15 cellular contexts compared by ENCODE assay signal in genomic region chr2:120913972-120914838, GRCh38.
A peak's percentile ranks its signal among the peaks of the same experiment; 100 is the strongest.
DNase-seq lines count a peak whose midpoint lies in the region; ATAC-seq and TF ChIP-seq lines count a peak whose summit lies in the region.
"Had no signal": no experiment of that assay in that cellular context is flagged by ENCODE, and none has a peak within 500 bp of the region (broad histone marks: within the 10 kb centered on the region; RNA-seq: fewer than 3 reads in every experiment).

No MANE protein-coding gene starts in this region.

- H3K27me3 Mint-ChIP-seq in Calu3 (ENCODE audit: unreplicated experiment): no peaks in the 10 kb centered on the region

- no peaks in the 10 kb centered on the region for H3K9me3 Mint-ChIP-seq in Calu3 (ENCODE audit: low read depth, unreplicated experiment)
- H3K9me3 Mint-ChIP-seq: T-helper 2 cell treated with Interferon-gamma antibody and Interleukin-4, amounts not matched to agents 5 μg/mL and 100 μg/mL, for 36 hours had no signal

- TF ChIP-seq CTCF in Calu3 (IDR thresholded peaks at IDR 0.05; ENCODE audit: unreplicated experiment) (no peak), left ventricle myocardium inferior (IDR thresholded peaks at IDR 0.05; ENCODE audit: borderline replicate concordance) (no peak), gastrocnemius medialis (IDR thresholded peaks at IDR 0.05 in 4 of 5, conservative IDR thresholded peaks at IDR 0.05 in 1 of 5) (no peak)

- DNase-seq in Calu3: no peak
- DNase-seq in SJCRH30: no peak
- no peak for DNase-seq in left ventricle myocardium inferior
- DNase-seq in gastrocnemius medialis: no peak
- DNase-seq in GDM1 (lab: John Stamatoyannopoulos, UW): no peak
- DNase-seq in stimulated activated CD4-positive, alpha-beta T cell treated with anti-CD3 and anti-CD28 coated beads, Interleukin-1b, Interleukin-23, amount 100 ng/mL, for 48 hours: no peak
- DNase-seq in AML-193 (lab: John Stamatoyannopoulos, UW): no peak
- DNase-seq: activated naive CD4-positive, alpha-beta T cell treated with anti-CD3 and anti-CD28 coated beads, Interleukin-2, amount 50 U/mL, for 16 hours; NCI-H1417; SIG-M5 had no signal

- H3K36me3 ChIP-seq in SJCRH30: no peaks in the 10 kb centered on the region; the same call in 1 of the 2 replicates
- no peaks in the 10 kb centered on the region for H3K36me3 ChIP-seq in left ventricle myocardium inferior
- H3K36me3 ChIP-seq in gastrocnemius medialis: no peaks in the 10 kb centered on the region

- peaks cover 64% of the 10 kb centered on the region for H3K4me1 Mint-ChIP-seq in Calu3 (ENCODE audit: low read depth, unreplicated experiment)

- no peaks in the 10 kb centered on the region for H3K27me3 ChIP-seq in SJCRH30
- H3K27me3 ChIP-seq in left ventricle myocardium inferior (ENCODE audit: low read depth): no peaks in the 10 kb centered on the region
- H3K27me3 ChIP-seq in gastrocnemius medialis: no peaks in the 10 kb centered on the region
- H3K27me3 ChIP-seq: body of pancreas had no signal

- H3K9me3 ChIP-seq in SJCRH30 (replicated peaks) (no peaks in the 10 kb centered on the region), left ventricle myocardium inferior (replicated peaks) (no peaks in the 10 kb centered on the region), gastrocnemius medialis (no peaks in the 10 kb centered on the region)
- H3K9me3 ChIP-seq: body of pancreas had no signal

- BruUV-seq in Calu3 (replicated peaks; lab: Mats Ljungman, UMichigan): no TSS peak

- H3K4me1 ChIP-seq in SJCRH30 (peaks cover 50% of the 10 kb centered on the region), left ventricle myocardium inferior (peaks cover 47% of the 10 kb centered on the region), gastrocnemius medialis (peaks cover 19 to 25% of the 10 kb centered on the region in 2 donors)

- no peak overlapping the region for H3K4me3 Mint-ChIP-seq in Calu3 (ENCODE audit: low read depth, unreplicated experiment)
- H3K4me3 Mint-ChIP-seq: T-helper 2 cell treated with Interferon-gamma antibody and Interleukin-4, amounts not matched to agents 5 μg/mL and 100 μg/mL, for 36 hours had no signal

- ATAC-seq in gastrocnemius medialis: no peak
- ATAC-seq in HG03378 (IDR thresholded peaks at IDR 0.05; ENCODE audit: unreplicated experiment): no peak
- ATAC-seq: left colon had no signal

- intact Hi-C loops in Calu3 (cut with micrococcal nuclease; ENCODE audit: unreplicated experiment): no loop called here
- intact Hi-C loops in left ventricle myocardium inferior (cut with micrococcal nuclease): no loop called here
- intact Hi-C loops in gastrocnemius medialis (cut with DNase I; ENCODE audit: low total_unique reads): loop anchor here (2.0 kb wide), 3 partner anchors 21 to 47 kb away; no protein-coding TSS in a partner anchor

- peak overlapping the region; percentile 83 for H3K27ac Mint-ChIP-seq in Calu3 (ENCODE audit: unreplicated experiment)
- H3K27ac Mint-ChIP-seq: T-helper 2 cell treated with Interferon-gamma antibody and Interleukin-4, amounts not matched to agents 5 μg/mL and 100 μg/mL, for 36 hours had no signal

- H3K27ac ChIP-seq in SJCRH30: peak overlapping the region; percentile 63; the same call in 1 of the 2 replicates
- H3K27ac ChIP-seq in left ventricle myocardium inferior (replicated peaks): peak overlapping the region; percentile 83
- H3K27ac ChIP-seq in gastrocnemius medialis: peak overlapping the region; percentile 42 to 66 (median 60)
- H3K27ac ChIP-seq: KMS-11 had no signal

- no peak for TF ChIP-seq POLR2A in gastrocnemius medialis (IDR thresholded peaks at IDR 0.05)

- CTCF ChIA-PET in Calu3 (lab: Charles Lee): interaction anchor here (0.6 to 1.6 kb wide), 4 partner anchors 13 to 86 kb away, joined by 3 to 10 read pairs (median 4); no protein-coding TSS in a partner anchor

- H3K4me3 ChIP-seq in SJCRH30: no peak overlapping the region
- H3K4me3 ChIP-seq in left ventricle myocardium inferior: no peak overlapping the region
- H3K4me3 ChIP-seq in gastrocnemius medialis: no peak overlapping the region
- H3K4me3 ChIP-seq: body of pancreas had no signal

- in situ Hi-C loops in gastrocnemius medialis (cut with MboI; ENCODE audit: low sequenced_read_pairs in 4 of 4): no loop called here

- peaks cover 8% of the 10 kb centered on the region for H3K36me3 Mint-ChIP-seq in Calu3 (ENCODE audit: insufficient read depth, unreplicated experiment)
